8 cellular contexts compared by ENCODE assay signal in genomic region chr10:75408512-75408881, GRCh38. TPM values are rescaled to one million over a fixed set of nuclear protein-coding genes. Genes with fewer than 3 reads are reported as not detected.
DNase-seq lines count a peak whose midpoint lies in the region; ATAC-seq, FAIRE-seq and TF ChIP-seq lines count a peak whose summit lies in the region.

No MANE protein-coding gene starts in this region.

- peaks cover 62% of the 10 kb centered on the region for H3K27me3 Mint-ChIP-seq in activated CD4-positive, alpha-beta memory T cell treated with anti-CD3 and anti-CD28 coated beads for 36 hours
- peaks cover 74% of the 10 kb centered on the region for H3K27me3 Mint-ChIP-seq in activated CD4-positive, alpha-beta memory T cell treated with anti-CD3 and anti-CD28 coated beads, Interleukin-2, amount 10 ng/mL, durations not matched to agents 7 days and 5 days

- H3K79me2 ChIP-seq in K562 (ENCODE audit: control insufficient read depth, insufficient read depth, low read length), result no peaks in the 10 kb centered on the region

- H3K9me3 ChIP-seq in K562 (replicated peaks; ENCODE audit: control insufficient read depth, insufficient read depth, low read depth, low read length) (no peaks in the 10 kb centered on the region), liver (ENCODE audit: control insufficient read depth in 4 of 4, low read length in 3 of 4) (no peaks in the 10 kb centered on the region), thyroid gland (no peaks in the 10 kb centered on the region)

- DNase-seq in activated CD4-positive, alpha-beta memory T cell treated with anti-CD3 and anti-CD28 coated beads for 36 hours, result no peak
- no peak for DNase-seq in activated CD4-positive, alpha-beta memory T cell treated with anti-CD3 and anti-CD28 coated beads, Interleukin-2, amount 10 ng/mL, durations not matched to agents 7 days and 5 days
- DNase-seq in K562 (ENCODE audit: extremely low read depth in 1 of 4, low spot score in 3 of 4), result peak in 2 of 4 experiments; percentile 37 to 50
- DNase-seq in thyroid gland, result peak in 1 of 2 donors; percentile 10
- no peak for DNase-seq in activated CD8-positive, alpha-beta memory T cell treated with anti-CD3 and anti-CD28 coated beads for 24 hours
- no peak for DNase-seq in omental fat pad (ENCODE audit: low spot score)

- no peak for TF ChIP-seq CTCF in K562 (IDR thresholded peaks at IDR 0.05 in 2 of 3, conservative IDR thresholded peaks at IDR 0.05 in 1 of 3; ENCODE audit: insufficient read depth in 2 of 3, low read depth in 1 of 3, low read length in 3 of 3)
- TF ChIP-seq CTCF in liver (IDR thresholded peaks at IDR 0.05; ENCODE audit: low read depth, low read length, missing input control), result no peak
- no peak for TF ChIP-seq CTCF in thyroid gland (IDR thresholded peaks at IDR 0.05)
- no peak for TF ChIP-seq CTCF in omental fat pad (IDR thresholded peaks at IDR 0.05)

- H4K20me1 ChIP-seq in K562 (replicated peaks; ENCODE audit: control insufficient read depth, insufficient read depth, low read length), result peaks cover 4% of the 10 kb centered on the region; the same call in 1 of the 2 replicates

- peak overlapping the region; percentile 27 for H3K4me3 Mint-ChIP-seq in activated CD4-positive, alpha-beta memory T cell treated with anti-CD3 and anti-CD28 coated beads for 36 hours
- no peak overlapping the region for H3K4me3 Mint-ChIP-seq in activated CD4-positive, alpha-beta memory T cell treated with anti-CD3 and anti-CD28 coated beads, Interleukin-2, amount 10 ng/mL, durations not matched to agents 7 days and 5 days

- in situ Hi-C loops in K562 (cut with MboI), result no loop called here

- intact Hi-C loops in activated CD4-positive, alpha-beta memory T cell treated with anti-CD3 and anti-CD28 coated beads for 36 hours (cut with micrococcal nuclease), result loop anchor here (10.0 kb wide), 1 partner anchor 516 kb away; no protein-coding TSS in a partner anchor
- intact Hi-C loops in K562 (cut with micrococcal nuclease), result loop anchor here (10.0 kb wide), 3 partner anchors 516 to 1576 kb away; no protein-coding TSS in a partner anchor
- intact Hi-C loops in thyroid gland (cut with DNase I), result no loop called here

- ATAC-seq in K562 (no peak), HG03442 (IDR thresholded peaks at IDR 0.05; ENCODE audit: unreplicated experiment) (no peak), omental fat pad (ENCODE audit: low FRiP score) (no peak)

- no TSS peak for BruUV-seq in K562 (replicated peaks; lab: Mats Ljungman, UMichigan)

- H3K4me3 ChIP-seq in K562 (peak overlapping the region; percentile 67), liver (ENCODE audit: low read depth in 1 of 3, low read length in 3 of 3) (peak overlapping the region; percentile 67 to 87 (median 67)), thyroid gland (replicated peaks in 1 of 3) (peak overlapping the region in 2 of 3 donors; percentile 80 to 90)

- H3K27me3 ChIP-seq in K562 (ENCODE audit: control insufficient read depth in 2 of 2, insufficient read depth in 2 of 2, low read length in 2 of 2) (peaks cover 37 to 59% of the 10 kb centered on the region in 2 experiments), liver (ENCODE audit: control insufficient read depth in 4 of 4, insufficient read depth in 4 of 4, low read length in 3 of 4) (no peaks in the 10 kb centered on the region), thyroid gland (no peaks in the 10 kb centered on the region)

- no peak for FAIRE-seq in K562 (lab: Jason Lieb, UNC)

- CTCF ChIA-PET in activated CD4-positive, alpha-beta memory T cell treated with anti-CD3 and anti-CD28 coated beads for 36 hours (lab: Charles Lee), result no interaction called here
- CTCF ChIA-PET in activated CD4-positive, alpha-beta memory T cell treated with anti-CD3 and anti-CD28 coated beads, Interleukin-2, amount 10 ng/mL, durations not matched to agents 7 days and 5 days (lab: Charles Lee), result no interaction called here
- CTCF ChIA-PET in K562 (lab: Yijun Ruan, JAX; ENCODE audit: low intra/inter-chr PET ratio), result no interaction called here

- 8% methylated on average over 20 of the region's 27 CpGs for WGBS in K562 (ENCODE audit: insufficient coverage, low coverage, missing lambda C conversion rate)
- WGBS in liver, result 16% methylated on average over 27 of the region's 27 CpGs
- WGBS in thyroid gland, 2 donors, result 6 to 9% methylated on average over 27 of the region's 27 CpGs

- TF ChIP-seq POLR2A in K562 (conservative IDR thresholded peaks at IDR 0.05), result no peak
- no peak for TF ChIP-seq POLR2A in thyroid gland (IDR thresholded peaks at IDR 0.05)

- H3K9me1 ChIP-seq in K562 (ENCODE audit: control insufficient read depth, insufficient read depth, low read length), result no peaks in the 10 kb centered on the region

- H3K4me1 ChIP-seq in K562 (replicated peaks in 1 of 2; ENCODE audit: control insufficient read depth in 2 of 2, insufficient read depth in 2 of 2, low read length in 2 of 2) (peaks cover 0 to 47% of the 10 kb centered on the region in 2 experiments; a peak in 3 of 5 replicates), liver (ENCODE audit: control insufficient read depth in 4 of 4, insufficient read depth in 4 of 4, low read length in 3 of 4) (peaks cover 4 to 27% (median 8%) of the 10 kb centered on the region in 4 donors), thyroid gland (peaks cover 9 to 14% of the 10 kb centered on the region in 2 donors)

- peaks cover 21% of the 10 kb centered on the region for H3K4me1 Mint-ChIP-seq in activated CD4-positive, alpha-beta memory T cell treated with anti-CD3 and anti-CD28 coated beads for 36 hours (ENCODE audit: low read depth)
- peaks cover 23% of the 10 kb centered on the region for H3K4me1 Mint-ChIP-seq in activated CD4-positive, alpha-beta memory T cell treated with anti-CD3 and anti-CD28 coated beads, Interleukin-2, amount 10 ng/mL, durations not matched to agents 7 days and 5 days

- no peak for TF ChIP-seq EP300 in K562 (IDR thresholded peaks at IDR 0.05; ENCODE audit: low read length)

- H2AFZ ChIP-seq in K562 (ENCODE audit: low read depth, low read length), result peak overlapping the region; percentile 92

- H3K9ac ChIP-seq in K562 (ENCODE audit: insufficient read depth in 1 of 2, low read depth in 2 of 2, low read length in 2 of 2), result no peak overlapping the region; a peak in 1 of 4 replicates
- H3K9ac ChIP-seq in liver (ENCODE audit: low read depth in 1 of 2, low read length in 2 of 2), result peak overlapping the region in 1 of 2 donors; percentile 47

- no peak for TF ChIP-seq RAD21 in K562 (CRISPR knock-in tag; conservative IDR thresholded peaks at IDR 0.05 in 1 of 2, IDR thresholded peaks at IDR 0.05 in 1 of 2)
- TF ChIP-seq RAD21 in liver (IDR thresholded peaks at IDR 0.05), result no peak

- H3K36me3 Mint-ChIP-seq in activated CD4-positive, alpha-beta memory T cell treated with anti-CD3 and anti-CD28 coated beads for 36 hours, result no peaks in the 10 kb centered on the region
- peaks cover 8% of the 10 kb centered on the region for H3K36me3 Mint-ChIP-seq in activated CD4-positive, alpha-beta memory T cell treated with anti-CD3 and anti-CD28 coated beads, Interleukin-2, amount 10 ng/mL, durations not matched to agents 7 days and 5 days (ENCODE audit: low read depth)

- H3K36me3 ChIP-seq in K562 (ENCODE audit: control insufficient read depth, insufficient read depth, low read length) (no peaks in the 10 kb centered on the region), liver (ENCODE audit: control insufficient read depth in 4 of 4, insufficient read depth in 3 of 4, low read depth in 1 of 4, low read length in 3 of 4) (no peaks in the 10 kb centered on the region), thyroid gland (no peaks in the 10 kb centered on the region)

- H3K4me2 ChIP-seq in K562 (ENCODE audit: insufficient read depth, low read length), result peak overlapping the region; percentile 74

- POLR2A ChIA-PET in activated CD4-positive, alpha-beta memory T cell treated with anti-CD3 and anti-CD28 coated beads for 36 hours (lab: Charles Lee), result no interaction called here
- POLR2A ChIA-PET in activated CD4-positive, alpha-beta memory T cell treated with anti-CD3 and anti-CD28 coated beads, Interleukin-2, amount 10 ng/mL, durations not matched to agents 7 days and 5 days (lab: Charles Lee), result no interaction called here
- POLR2A ChIA-PET in K562 (lab: Yijun Ruan, JAX), result interaction anchor here (0.7 to 0.9 kb wide), 2 partner anchors 21 to 131 kb away, joined by 3 read pairs; no protein-coding TSS in a partner anchor

- no peaks in the 10 kb centered on the region for H3K9me3 Mint-ChIP-seq in activated CD4-positive, alpha-beta memory T cell treated with anti-CD3 and anti-CD28 coated beads for 36 hours
- H3K9me3 Mint-ChIP-seq in activated CD4-positive, alpha-beta memory T cell treated with anti-CD3 and anti-CD28 coated beads, Interleukin-2, amount 10 ng/mL, durations not matched to agents 7 days and 5 days, result no peaks in the 10 kb centered on the region

- H3K27ac Mint-ChIP-seq in activated CD4-positive, alpha-beta memory T cell treated with anti-CD3 and anti-CD28 coated beads for 36 hours, result no peak overlapping the region
- H3K27ac Mint-ChIP-seq in activated CD4-positive, alpha-beta memory T cell treated with anti-CD3 and anti-CD28 coated beads, Interleukin-2, amount 10 ng/mL, durations not matched to agents 7 days and 5 days, result no peak overlapping the region

- H3K27ac ChIP-seq in K562 (ENCODE audit: extremely low read depth, low read depth, low read length), result no peak overlapping the region
- peak overlapping the region; percentile 49 to 77 for H3K27ac ChIP-seq in liver (ENCODE audit: low read depth in 1 of 2, low read length in 2 of 2)
- H3K27ac ChIP-seq in thyroid gland, result peak overlapping the region; percentile 89 to 96 (median 95)

RNA-seq across cellular contexts. Expression of gene ZNF503, which starts 6.9 kb away (rescaled TPM):
- under 1 TPM; 0.38 to 0.56 TPM for total RNA-seq in activated CD4-positive, alpha-beta memory T cell treated with anti-CD3 and anti-CD28 coated beads for 36 hours
- under 1 TPM; 0.23 to 0.35 TPM for total RNA-seq in activated CD4-positive, alpha-beta memory T cell treated with anti-CD3 and anti-CD28 coated beads, Interleukin-2, amount 10 ng/mL, durations not matched to agents 7 days and 5 days
- total RNA-seq in K562 (2011; cell fraction: chromatin; rRNA removed; ENCODE audit: low replicate concordance), result not detected in 2 replicates
- total RNA-seq in K562 (2011; cell fraction: nucleolus; rRNA removed), result not detected in 2 replicates
- total RNA-seq in K562 (2011; cell fraction: nucleoplasm; rRNA removed), result not detected in 2 replicates
- not detected in 2 replicates for total RNA-seq in K562 (2014; rRNA removed)
- not detected in 2 replicates for total RNA-seq in K562 (2014; rRNA removed; fragmentation: Illumina TruSeq; extraction: Trizol)
- total RNA-seq in K562 (2015; rRNA removed; fragmentation: Illumina TruSeq; extraction: Trizol), result not detected in 2 replicates
- 0.20 TPM in 1 of 2 replicates, not detected in the other for total RNA-seq in K562 (2021)
- polyA plus RNA-seq in K562 (2011; rRNA removed), result not detected in 2 replicates
- not detected in 2 replicates for polyA plus RNA-seq in K562 (2011; cell fraction: cytosol; rRNA removed)
- not detected in 2 replicates for polyA plus RNA-seq in K562 (2011; cell fraction: nucleus; rRNA removed)
- polyA plus RNA-seq in K562 (2012), result 0.05 and 0.07 TPM in 2 replicates
- not detected in 2 replicates for polyA plus RNA-seq in K562 (2014; fragmentation: Illumina TruSeq; extraction: Trizol)
- not detected for polyA plus RNA-seq in K562 (2014; fragmentation: Nextera tagmentation; extraction: Ambion mirVana)
- polyA plus RNA-seq in K562 (2014; rRNA removed), result not detected in 2 replicates
- not detected in 2 replicates for polyA minus RNA-seq in K562 (2011; rRNA and poly(A)+ RNA removed)
- not detected in 2 replicates for polyA minus RNA-seq in K562 (2011; cell fraction: cytosol; rRNA and poly(A)+ RNA removed)
- 0.13 TPM in 1 of 2 replicates, not detected in the other for polyA minus RNA-seq in K562 (2011; cell fraction: nucleus; rRNA and poly(A)+ RNA removed)
- 1 to 10 TPM; 1.6 to 2.3 TPM for total RNA-seq in liver
- 1 to 10 TPM; 1.8 to 5.2 TPM for polyA plus RNA-seq in liver
- 10 to 100 TPM in 3 of 4 donors, 1 to 10 TPM in 1; 8.2 to 17.1 (median 10.9) TPM for total RNA-seq in thyroid gland
- 10 to 100 TPM in 2 of 4 donors, 1 to 10 TPM in 2; 8.0 to 19.8 (median 11.2) TPM for total RNA-seq in omental fat pad

RNA-seq across cellular contexts. Expression of gene LRMDA, which starts 22.9 kb away (rescaled TPM):
- total RNA-seq in activated CD4-positive, alpha-beta memory T cell treated with anti-CD3 and anti-CD28 coated beads for 36 hours, result not detected
- not detected for total RNA-seq in activated CD4-positive, alpha-beta memory T cell treated with anti-CD3 and anti-CD28 coated beads, Interleukin-2, amount 10 ng/mL, durations not matched to agents 7 days and 5 days
- total RNA-seq in K562 (2011; cell fraction: chromatin; rRNA removed; ENCODE audit: low replicate concordance), result not detected in 2 replicates
- total RNA-seq in K562 (2011; cell fraction: nucleolus; rRNA removed), result not detected in 2 replicates
- not detected in 2 replicates for total RNA-seq in K562 (2011; cell fraction: nucleoplasm; rRNA removed)
- total RNA-seq in K562 (2014; rRNA removed), result not detected in 2 replicates
- not detected in 2 replicates for total RNA-seq in K562 (2014; rRNA removed; fragmentation: Illumina TruSeq; extraction: Trizol)
- 0.25 and 0.26 TPM in 2 replicates for total RNA-seq in K562 (2015; rRNA removed; fragmentation: Illumina TruSeq; extraction: Trizol)
- total RNA-seq in K562 (2021), result not detected in 2 replicates
- polyA plus RNA-seq in K562 (2011; rRNA removed), result not detected in 2 replicates
- polyA plus RNA-seq in K562 (2011; cell fraction: cytosol; rRNA removed), result not detected in 2 replicates
- not detected in 2 replicates for polyA plus RNA-seq in K562 (2011; cell fraction: nucleus; rRNA removed)
- polyA plus RNA-seq in K562 (2012), result 2.2 TPM in 1 of 2 replicates, not detected in the other
- polyA plus RNA-seq in K562 (2014; fragmentation: Illumina TruSeq; extraction: Trizol), result not detected in 2 replicates
- not detected for polyA plus RNA-seq in K562 (2014; fragmentation: Nextera tagmentation; extraction: Ambion mirVana)
- not detected in 2 replicates for polyA plus RNA-seq in K562 (2014; rRNA removed)
- polyA minus RNA-seq in K562 (2011; rRNA and poly(A)+ RNA removed), result not detected in 2 replicates
- not detected in 2 replicates for polyA minus RNA-seq in K562 (2011; cell fraction: cytosol; rRNA and poly(A)+ RNA removed)
- not detected in 2 replicates for polyA minus RNA-seq in K562 (2011; cell fraction: nucleus; rRNA and poly(A)+ RNA removed)
- 10 to 100 TPM in 1 of 2 donors, 1 to 10 TPM in 1; 7.9 to 12.2 TPM for total RNA-seq in liver
- 10 to 100 TPM; 10.4 to 15.8 TPM for polyA plus RNA-seq in liver
- 10 to 100 TPM; 16.5 to 31.7 (median 23.2) TPM for total RNA-seq in thyroid gland
- 10 to 100 TPM; 12.0 to 15.9 (median 13.9) TPM for total RNA-seq in omental fat pad

Comparison
In these comparisons a context has a peak if more than half of its experiments do, and no peak if none do; other contexts are left out.
1. RNA of gene LRMDA, which starts 22.9 kb away (total RNA-seq): 16.5 to 31.7 TPM in thyroid gland, 12.0 to 15.9 TPM in omental fat pad and 7.9 to 12.2 TPM in liver; 0.25 to 0.26 TPM in K562, not detected in activated CD4-positive, alpha-beta memory T cell treated with anti-CD3 and anti-CD28 coated beads for 36 hours and not detected in activated CD4-positive, alpha-beta memory T cell treated with anti-CD3 and anti-CD28 coated beads, Interleukin-2, amount 10 ng/mL, durations not matched to agents 7 days and 5 days; every median in the first group is over 4 times any median in the second.
2. Peak in every context shown above with its lines, with median percentiles within 50 percentile points of each other: H3K4me3 ChIP-seq.